Comparison of ENCODE assay signal across 8 cellular contexts in the genomic region with DNA sequence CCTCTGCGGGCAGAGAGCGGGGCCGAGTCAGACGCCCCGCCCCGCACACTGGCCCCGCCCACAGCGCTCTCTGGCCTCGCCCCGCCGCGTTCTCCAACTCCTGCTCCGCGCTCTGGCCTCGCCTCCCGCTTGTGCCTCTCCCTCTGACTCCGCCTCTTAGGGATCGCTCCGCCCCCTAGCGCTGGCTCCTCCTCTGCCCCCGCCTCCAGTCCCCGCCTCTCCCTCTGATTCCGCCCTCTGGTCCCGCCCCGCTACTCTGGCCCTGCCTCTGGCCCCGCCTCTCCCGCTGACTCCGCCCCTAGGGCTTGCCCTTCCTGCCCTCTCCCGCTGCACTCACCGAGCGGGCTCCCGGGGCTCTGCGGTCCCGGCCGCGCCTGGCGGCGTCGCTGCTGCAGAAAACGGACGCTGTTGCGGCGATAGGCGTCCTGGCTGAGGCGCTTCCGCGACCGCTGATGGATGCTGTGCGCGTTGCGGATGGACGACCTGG.
A peak's percentile ranks its signal among the peaks of the same experiment; 100 is the strongest.
DNase-seq lines count a peak whose midpoint lies in the region; ATAC-seq and TF ChIP-seq lines count a peak whose summit lies in the region.
"Not testable (repeated sequence)": the region's sequence is repeated elsewhere in the genome, so short reads cannot be mapped to it uniquely, and the experiment has no call there.

No MANE protein-coding gene starts in this region.

- not testable (repeated sequence) for H3K9me3 ChIP-seq in SK-N-MC (ENCODE audit: low read depth, low read length)

- POLR2A ChIA-PET in AG04449 (lab: Yijun Ruan, JAX) = not testable (repeated sequence)

- H3K27ac ChIP-seq in SK-N-MC = not testable (repeated sequence)

- H3K36me3 ChIP-seq in SK-N-MC (ENCODE audit: insufficient read depth, low read length) = not testable (repeated sequence)

- DNase-seq in AG04449 (ENCODE audit: low read depth, low spot score); SK-N-MC (ENCODE audit: low read depth, low spot score); epithelial cell of esophagus (ENCODE audit: low read depth): not testable (repeated sequence)
- peak; percentile 97 to 98 for DNase-seq in activated T-cell treated with anti-CD3 and anti-CD28 coated beads, Interleukin-2, amount 50 U/mL, for 48 hours
- peak; percentile 98 for DNase-seq in mucosa of gallbladder (ENCODE audit: low spot score)
- DNase-seq in stimulated activated CD4-positive, alpha-beta T cell treated with anti-CD3 and anti-CD28 coated beads, Interleukin-4, amount 100 ng/mL, for 24 hours = peak; percentile 88

- ATAC-seq in GM19397 (IDR thresholded peaks at IDR 0.05; ENCODE audit: unreplicated experiment) (peak; percentile 86), HG02981 (IDR thresholded peaks at IDR 0.05; ENCODE audit: unreplicated experiment) (peak; percentile 90)

- TF ChIP-seq CTCF in AG04449 (IDR thresholded peaks at IDR 0.05; ENCODE audit: insufficient read depth, low read length, missing control alignments); epithelial cell of esophagus (IDR thresholded peaks at IDR 0.05; ENCODE audit: insufficient read depth, low read depth, low read length, missing control alignments): not testable (repeated sequence)

- peak overlapping the region; percentile 50 for H3K4me3 ChIP-seq in AG04449 (ENCODE audit: low read depth, low read length)
- H3K4me3 ChIP-seq in SK-N-MC = peak overlapping the region; percentile 62
- H3K4me3 ChIP-seq in epithelial cell of esophagus (ENCODE audit: low read length) = peak overlapping the region; percentile 30

- CTCF ChIA-PET in AG04449 (lab: Yijun Ruan, JAX) = not testable (repeated sequence)

- not testable (repeated sequence) for H3K9ac ChIP-seq in SK-N-MC (ENCODE audit: insufficient read length)
